ENCODE assay signal across 7 cellular contexts in genomic region chr9:137453643-137454081, GRCh38. TPM values are rescaled to one million over a fixed set of nuclear protein-coding genes. Genes with fewer than 3 reads are reported as not detected.
A peak's percentile ranks its signal among the peaks of the same experiment; 100 is the strongest.
DNase-seq lines count a peak whose midpoint lies in the region; ATAC-seq lines count a peak whose summit lies in the region.

No MANE protein-coding gene starts in this region.

- H3K9me3 ChIP-seq in subcutaneous abdominal adipose tissue (ENCODE audit: control insufficient read depth in 5 of 5, low read length in 5 of 5), result no peaks in the 10 kb centered on the region

- peaks cover 0 to 50% (median 36%) of the 10 kb centered on the region in 5 donors for H3K4me1 ChIP-seq in subcutaneous abdominal adipose tissue (ENCODE audit: control insufficient read depth in 5 of 5, insufficient read depth in 5 of 5, low read length in 5 of 5)

- no peak overlapping the region for H3K27ac Mint-ChIP-seq in activated CD8-positive, alpha-beta T cell treated with anti-CD3 and anti-CD28 coated beads, Interleukin-2, amount 10 ng/mL, durations not matched to agents 7 days and 5 days

- peaks cover 0 to 29% (median 14%) of the 10 kb centered on the region in 5 donors for H3K36me3 ChIP-seq in subcutaneous abdominal adipose tissue (ENCODE audit: control insufficient read depth in 5 of 5, insufficient read depth in 5 of 5, low read length in 5 of 5)

- H3K4me3 ChIP-seq in subcutaneous abdominal adipose tissue (ENCODE audit: low read depth in 1 of 5, low read length in 5 of 5), result peak overlapping the region in 4 of 5 donors; percentile 26 to 46 (median 42)

- H3K27me3 ChIP-seq in subcutaneous abdominal adipose tissue (ENCODE audit: control insufficient read depth in 5 of 5, insufficient read depth in 4 of 5, low read length in 5 of 5), result no peaks in the 10 kb centered on the region

- H3K27me3 Mint-ChIP-seq in activated CD8-positive, alpha-beta T cell treated with anti-CD3 and anti-CD28 coated beads, Interleukin-2, amount 10 ng/mL, durations not matched to agents 7 days and 5 days (ENCODE audit: low read depth), result no peaks in the 10 kb centered on the region

- DNase-seq in NCI-H1105 (lab: John Stamatoyannopoulos, UW) (peak; percentile 4), mucosa of gallbladder (ENCODE audit: low spot score) (peak; percentile 79)
- DNase-seq in activated CD8-positive, alpha-beta T cell treated with anti-CD3 and anti-CD28 coated beads, Interleukin-2, amount 10 ng/mL, durations not matched to agents 7 days and 5 days, result peak; percentile 54

- CTCF ChIA-PET in activated CD8-positive, alpha-beta T cell treated with anti-CD3 and anti-CD28 coated beads, Interleukin-2, amount 10 ng/mL, durations not matched to agents 7 days and 5 days (lab: Charles Lee), result interaction anchor here (1.3 kb wide), 1 partner anchor 31 kb away, joined by 4 read pairs; the partner anchor contains the start of genes EXD3 and NOXA1

- H3K36me3 Mint-ChIP-seq in activated CD8-positive, alpha-beta T cell treated with anti-CD3 and anti-CD28 coated beads, Interleukin-2, amount 10 ng/mL, durations not matched to agents 7 days and 5 days (ENCODE audit: low read depth), result peaks cover 42% of the 10 kb centered on the region

- ATAC-seq in GM19463 (IDR thresholded peaks at IDR 0.05; ENCODE audit: unreplicated experiment), result peak; percentile 71
- ATAC-seq in activated CD8-positive, alpha-beta T cell treated with anti-CD3 and anti-CD28 coated beads, Interleukin-2, amount 10 ng/mL, durations not matched to agents 7 days and 5 days, result peak; percentile 31
- peak; percentile 73 for ATAC-seq in esophagus mucosa
- ATAC-seq in HG03095 (IDR thresholded peaks at IDR 0.05; ENCODE audit: unreplicated experiment), result no peak

- H3K4me3 Mint-ChIP-seq in activated CD8-positive, alpha-beta T cell treated with anti-CD3 and anti-CD28 coated beads, Interleukin-2, amount 10 ng/mL, durations not matched to agents 7 days and 5 days, result no peak overlapping the region

- H3K9me3 Mint-ChIP-seq in activated CD8-positive, alpha-beta T cell treated with anti-CD3 and anti-CD28 coated beads, Interleukin-2, amount 10 ng/mL, durations not matched to agents 7 days and 5 days (ENCODE audit: insufficient read depth), result no peaks in the 10 kb centered on the region

- H3K4me1 Mint-ChIP-seq in activated CD8-positive, alpha-beta T cell treated with anti-CD3 and anti-CD28 coated beads, Interleukin-2, amount 10 ng/mL, durations not matched to agents 7 days and 5 days (ENCODE audit: low read depth), result peaks cover 30% of the 10 kb centered on the region

- H3K27ac ChIP-seq in subcutaneous abdominal adipose tissue (ENCODE audit: low read depth, low read length), result no peak overlapping the region

- H3K9ac ChIP-seq in subcutaneous abdominal adipose tissue (ENCODE audit: low read length in 5 of 5), result peak overlapping the region in 1 of 5 donors; percentile 35

- POLR2A ChIA-PET in activated CD8-positive, alpha-beta T cell treated with anti-CD3 and anti-CD28 coated beads, Interleukin-2, amount 10 ng/mL, durations not matched to agents 7 days and 5 days (lab: Charles Lee), result no interaction called here

RNA-seq across cellular contexts. Expression of gene NSMF, which starts 5.5 kb away (rescaled TPM):
- total RNA-seq in activated CD8-positive, alpha-beta T cell treated with anti-CD3 and anti-CD28 coated beads, Interleukin-2, amount 10 ng/mL, durations not matched to agents 7 days and 5 days, result 10 to 100 TPM; 55.0 to 59.0 TPM
- total RNA-seq in esophagus mucosa, result 13.9 TPM
- total RNA-seq in mucosa of gallbladder, result 69.6 TPM

RNA-seq across cellular contexts. Expression of gene ENTPD8, which starts 12.5 kb away (rescaled TPM):
- total RNA-seq in activated CD8-positive, alpha-beta T cell treated with anti-CD3 and anti-CD28 coated beads, Interleukin-2, amount 10 ng/mL, durations not matched to agents 7 days and 5 days, result not detected
- total RNA-seq in esophagus mucosa, result not detected
- total RNA-seq in mucosa of gallbladder, result 27.9 TPM

RNA-seq across cellular contexts. Expression of gene NOXA1, which starts 30.5 kb away (rescaled TPM):
- total RNA-seq in activated CD8-positive, alpha-beta T cell treated with anti-CD3 and anti-CD28 coated beads, Interleukin-2, amount 10 ng/mL, durations not matched to agents 7 days and 5 days, result under 1 TPM; 0.52 to 0.58 TPM
- total RNA-seq in esophagus mucosa (5.5 TPM), mucosa of gallbladder (36.7 TPM)

RNA-seq across cellular contexts. Expression of gene EXD3, which starts 30.7 kb away (rescaled TPM):
- total RNA-seq in activated CD8-positive, alpha-beta T cell treated with anti-CD3 and anti-CD28 coated beads, Interleukin-2, amount 10 ng/mL, durations not matched to agents 7 days and 5 days, result 10 to 100 TPM in 1 of 2 experiments, 1 to 10 TPM in 1; 10.0 to 10.9 TPM
- total RNA-seq in esophagus mucosa (8.1 TPM), mucosa of gallbladder (47.6 TPM)

Comparison
In these comparisons a context has a peak if more than half of its experiments do, and no peak if none do; other contexts are left out.
1. DNase-seq: peak in every context shown above with its lines; median percentile 79 in mucosa of gallbladder; 54 in activated CD8-positive, alpha-beta T cell treated with anti-CD3 and anti-CD28 coated beads, Interleukin-2, amount 10 ng/mL, durations not matched to agents 7 days and 5 days; 4 in NCI-H1105.
2. RNA of gene ENTPD8, which starts 12.5 kb away (total RNA-seq): 27.9 TPM in mucosa of gallbladder (single experiment); not detected in esophagus mucosa (single experiment) and not detected in activated CD8-positive, alpha-beta T cell treated with anti-CD3 and anti-CD28 coated beads, Interleukin-2, amount 10 ng/mL, durations not matched to agents 7 days and 5 days; every median in the first group is over 10 times any median in the second.